In the genomic region with DNA sequence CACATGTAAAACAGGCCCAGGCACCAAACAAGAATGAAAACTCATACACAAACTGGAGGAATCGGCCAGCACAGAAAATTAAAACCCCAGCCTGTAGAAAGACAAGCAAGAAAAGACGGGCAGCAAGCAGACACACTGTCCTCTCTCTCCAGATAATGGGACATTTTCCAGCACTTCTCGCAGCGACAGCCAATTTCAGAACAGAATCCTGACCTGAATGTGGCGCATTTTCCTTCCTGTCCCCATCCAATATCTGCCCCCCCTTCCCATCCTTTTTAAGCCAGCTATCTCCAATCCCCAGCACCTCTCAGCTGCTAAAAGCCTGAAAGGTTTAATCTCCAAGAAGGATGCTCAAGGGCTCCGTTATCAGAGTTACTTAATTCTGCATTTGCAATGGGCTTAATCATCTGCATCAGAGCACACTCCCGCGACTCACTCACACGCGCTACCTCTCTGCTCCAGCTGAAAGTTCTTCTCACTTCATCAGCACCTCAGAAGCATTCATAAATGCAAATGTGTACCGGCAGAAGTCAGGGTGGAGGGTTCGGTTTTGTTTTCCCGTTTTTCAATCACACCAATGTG, we compare ENCODE assay signal across 16 cellular contexts. TPM values are rescaled to one million over a fixed set of nuclear protein-coding genes. Genes with fewer than 3 reads are reported as not detected.
A peak's percentile ranks its signal among the peaks of the same experiment; 100 is the strongest.
DNase-seq lines count a peak whose midpoint lies in the region; ATAC-seq and TF ChIP-seq lines count a peak whose summit lies in the region.
"Had no signal": no experiment of that assay in that cellular context is flagged by ENCODE, and none has a peak within 500 bp of the region (broad histone marks: within the 10 kb centered on the region; RNA-seq: fewer than 3 reads in every experiment).

No MANE protein-coding gene starts in this region.

- no peak overlapping the region for H4K8ac ChIP-seq in neuronal stem cell (ENCODE audit: low read depth, low read length)

- H4K20me1 ChIP-seq in GM23338 (replicated peaks; ENCODE audit: insufficient read depth) = no peaks in the 10 kb centered on the region

- peaks cover 0 to 21% of the 10 kb centered on the region in 2 donors for H3K9me3 ChIP-seq in neuronal stem cell (replicated peaks in 1 of 2; ENCODE audit: control insufficient read depth in 2 of 2, insufficient read depth in 1 of 2, low read depth in 1 of 2, low read length in 2 of 2)
- H3K9me3 ChIP-seq: colonic mucosa had no signal

- no CpG with 5 or more reads among the region's 13 CpGs for WGBS in neuronal stem cell (ENCODE audit: extremely low coverage in 2 of 2, insufficient read length in 2 of 2, insufficient replicate concordance in 1 of 2), 2 donors

- H3K4me3 ChIP-seq in GM23338 (no peak overlapping the region), neuronal stem cell (ENCODE audit: low read length in 2 of 2) (peak overlapping the region in 1 of 2 donors; percentile 3)
- H3K4me3 ChIP-seq: colonic mucosa had no signal

- CTCF ChIA-PET in WTC11 (lab: Charles Lee) = interaction anchor here (1.4 to 1.5 kb wide), 2 partner anchors 51 to 103 kb away, joined by 3 to 5 read pairs; a partner anchor contains a TSS

- no peak overlapping the region for H2AFZ ChIP-seq in GM23338
- no peak overlapping the region for H2AFZ ChIP-seq in neuronal stem cell (ENCODE audit: low read length)

- H3K36me3 ChIP-seq in GM23338 (ENCODE audit: insufficient read depth) (no peaks in the 10 kb centered on the region), neuronal stem cell (replicated peaks in 1 of 2; ENCODE audit: control insufficient read depth in 2 of 2, insufficient read depth in 2 of 2, low read length in 2 of 2) (peaks cover 0 to 10% of the 10 kb centered on the region in 2 donors)
- H3K36me3 ChIP-seq: colonic mucosa had no signal

- DNase-seq in GM23338 (ENCODE audit: low spot score) (no peak), WTC11 (ENCODE audit: low spot score) (no peak), glutamatergic neuron (no peak), neuronal stem cell (ENCODE audit: low spot score) (no peak), NCI-H510A treated with DMSO at 0.1 percent for 48 hours (lab: John Stamatoyannopoulos, UW) (no peak), KBM-7 (no peak)
- DNase-seq: activated CD8-positive, alpha-beta memory T cell treated with anti-CD3 and anti-CD28 coated beads, Interleukin-2, amount 50 U/mL, for 48 hours; activated gamma-delta T cell treated with Interleukin-2 at 50 U/mL for 16 hours; colonic mucosa; DMS79 treated with DMSO at 0.1 percent for 48 hours; HFFc6; mesenchymal stem cell; MM.1S; natural killer cell; NCI-H146 had no signal

- peak overlapping the region; percentile 4; the same call in 1 of the 2 replicates for H3K4me2 ChIP-seq in GM23338
- no peak overlapping the region for H3K4me2 ChIP-seq in neuronal stem cell (ENCODE audit: insufficient read depth, low read length, poor library complexity, severe bottlenecking)

- H3K4me1 Mint-ChIP-seq in GM23338 = peaks cover 49% of the 10 kb centered on the region
- H3K4me1 Mint-ChIP-seq in WTC11 = peaks cover 61% of the 10 kb centered on the region
- peaks cover 95% of the 10 kb centered on the region for H3K4me1 Mint-ChIP-seq in glutamatergic neuron (ENCODE audit: low read depth, unreplicated experiment)
- H3K4me1 Mint-ChIP-seq: natural killer cell had no signal

- in situ Hi-C loops in KBM-7 (cut with MboI; ENCODE audit: low pct_unique_long_range_greater_than_20kb, low sequenced_read_pairs) = no loop called here

- no peak overlapping the region for H2BK15ac ChIP-seq in neuronal stem cell (ENCODE audit: low read length)

- H3K4ac ChIP-seq in neuronal stem cell (ENCODE audit: low read length) = no peak overlapping the region

- no peak overlapping the region for H2BK120ac ChIP-seq in neuronal stem cell (ENCODE audit: low read depth, low read length)

- no peak overlapping the region for H3K18ac ChIP-seq in neuronal stem cell (ENCODE audit: low read length)

- H3K9ac ChIP-seq in neuronal stem cell (ENCODE audit: low read depth, low read length, poor library complexity) = no peak overlapping the region

- H3K27me3 Mint-ChIP-seq in GM23338 (ENCODE audit: insufficient read depth, low read depth, poor library complexity) = peaks cover 7% of the 10 kb centered on the region
- H3K27me3 Mint-ChIP-seq in WTC11 (ENCODE audit: low read depth) = no peaks in the 10 kb centered on the region
- peaks cover 19% of the 10 kb centered on the region for H3K27me3 Mint-ChIP-seq in glutamatergic neuron (ENCODE audit: unreplicated experiment)

- H3K4me3 Mint-ChIP-seq in GM23338 = no peak overlapping the region
- no peak overlapping the region for H3K4me3 Mint-ChIP-seq in WTC11
- H3K4me3 Mint-ChIP-seq in glutamatergic neuron (ENCODE audit: unreplicated experiment) = peak overlapping the region; percentile 48
- H3K4me3 Mint-ChIP-seq: HFFc6, natural killer cell had no signal

- TF ChIP-seq CTCF in GM23338 (conservative IDR thresholded peaks at IDR 0.05; ENCODE audit: low read depth in 2 of 2) = no peak
- no peak for TF ChIP-seq CTCF in WTC11 (IDR thresholded peaks at IDR 0.05)
- TF ChIP-seq CTCF in glutamatergic neuron (IDR thresholded peaks at IDR 0.05; ENCODE audit: partially characterized antibody, unreplicated experiment) = no peak

- no peak overlapping the region for H3K27ac Mint-ChIP-seq in GM23338
- H3K27ac Mint-ChIP-seq in WTC11 = peak overlapping the region; percentile 60; the same call in 1 of the 2 replicates
- peak overlapping the region; percentile 92 for H3K27ac Mint-ChIP-seq in glutamatergic neuron (ENCODE audit: unreplicated experiment)
- H3K27ac Mint-ChIP-seq: HFFc6, natural killer cell had no signal

- H3K9me3 Mint-ChIP-seq in GM23338 = no peaks in the 10 kb centered on the region; the same call in 2 of the 3 replicates
- H3K9me3 Mint-ChIP-seq in WTC11 = no peaks in the 10 kb centered on the region
- peaks cover 18% of the 10 kb centered on the region for H3K9me3 Mint-ChIP-seq in glutamatergic neuron (ENCODE audit: unreplicated experiment)
- H3K9me3 Mint-ChIP-seq: HFFc6, natural killer cell had no signal

- no peak overlapping the region for H2BK12ac ChIP-seq in neuronal stem cell (ENCODE audit: low read length)

- H3K36me3 Mint-ChIP-seq in GM23338 (ENCODE audit: low read depth) (no peaks in the 10 kb centered on the region), WTC11 (no peaks in the 10 kb centered on the region), glutamatergic neuron (ENCODE audit: unreplicated experiment) (no peaks in the 10 kb centered on the region)
- H3K36me3 Mint-ChIP-seq: natural killer cell had no signal

- H3K79me2 ChIP-seq in GM23338 (replicated peaks; ENCODE audit: insufficient read depth) = no peaks in the 10 kb centered on the region

- H2BK5ac ChIP-seq in neuronal stem cell (ENCODE audit: low read length) = no peak overlapping the region

- no peak; the same call in 2 of the 3 replicates for ATAC-seq in GM23338
- no peak for ATAC-seq in WTC11
- no peak for ATAC-seq in GM21529 (IDR thresholded peaks at IDR 0.05; ENCODE audit: unreplicated experiment)
- ATAC-seq: natural killer cell had no signal

- H3K9me2 ChIP-seq in GM23338 (ENCODE audit: insufficient read depth) = peaks cover 13% of the 10 kb centered on the region; the same call in 1 of the 2 replicates

- no peak overlapping the region for H3K14ac ChIP-seq in neuronal stem cell (ENCODE audit: low read length)

- peaks cover 2% of the 10 kb centered on the region for H3K79me1 ChIP-seq in neuronal stem cell (ENCODE audit: low read depth, low read length)

- H3K27ac ChIP-seq in GM23338 (ENCODE audit: low read depth) (no peak overlapping the region), neuronal stem cell (replicated peaks; ENCODE audit: low read length) (peak overlapping the region; percentile 5)
- H3K27ac ChIP-seq: colonic mucosa had no signal

- POLR2A ChIA-PET in WTC11 (lab: Charles Lee) = no interaction called here

- H4K91ac ChIP-seq in neuronal stem cell (ENCODE audit: low read depth, low read length, poor library complexity) = no peak overlapping the region

- H3K27me3 ChIP-seq in GM23338 (ENCODE audit: insufficient read depth) (no peaks in the 10 kb centered on the region), neuronal stem cell (ENCODE audit: control insufficient read depth in 3 of 3, insufficient read depth in 3 of 3, low read depth in 1 of 3, low read length in 3 of 3) (no peaks in the 10 kb centered on the region)
- H3K27me3 ChIP-seq: colonic mucosa had no signal

- no peaks in the 10 kb centered on the region for H3F3A ChIP-seq in GM23338 (replicated peaks; ENCODE audit: low read depth)

- H2AK5ac ChIP-seq in neuronal stem cell (ENCODE audit: low read depth, low read length) = no peak overlapping the region

- no peak overlapping the region for H3K23ac ChIP-seq in neuronal stem cell (ENCODE audit: low read depth, low read length, poor library complexity)

- H3K4me1 ChIP-seq in GM23338 (ENCODE audit: insufficient read depth) = peaks cover 44% of the 10 kb centered on the region
- H3K4me1 ChIP-seq in neuronal stem cell (ENCODE audit: control insufficient read depth in 2 of 2, insufficient read depth in 1 of 2, low read depth in 1 of 2, low read length in 2 of 2) = peaks cover 21 to 58% of the 10 kb centered on the region in 2 donors
- H3K4me1 ChIP-seq: colonic mucosa had no signal

TF ChIP-seq in GM23338, 12 proteins besides CTCF, POLR2A, EP300 and RAD21 (continues in another document):
- TF ChIP-seq POLR2AphosphoS5 (IDR thresholded peaks at IDR 0.05; ENCODE audit: low read depth) = no peak

TF ChIP-seq in WTC11, 78 proteins besides CTCF, POLR2A, EP300 and RAD21 (continues in another document):
- TF ChIP-seq, protein P1, sequence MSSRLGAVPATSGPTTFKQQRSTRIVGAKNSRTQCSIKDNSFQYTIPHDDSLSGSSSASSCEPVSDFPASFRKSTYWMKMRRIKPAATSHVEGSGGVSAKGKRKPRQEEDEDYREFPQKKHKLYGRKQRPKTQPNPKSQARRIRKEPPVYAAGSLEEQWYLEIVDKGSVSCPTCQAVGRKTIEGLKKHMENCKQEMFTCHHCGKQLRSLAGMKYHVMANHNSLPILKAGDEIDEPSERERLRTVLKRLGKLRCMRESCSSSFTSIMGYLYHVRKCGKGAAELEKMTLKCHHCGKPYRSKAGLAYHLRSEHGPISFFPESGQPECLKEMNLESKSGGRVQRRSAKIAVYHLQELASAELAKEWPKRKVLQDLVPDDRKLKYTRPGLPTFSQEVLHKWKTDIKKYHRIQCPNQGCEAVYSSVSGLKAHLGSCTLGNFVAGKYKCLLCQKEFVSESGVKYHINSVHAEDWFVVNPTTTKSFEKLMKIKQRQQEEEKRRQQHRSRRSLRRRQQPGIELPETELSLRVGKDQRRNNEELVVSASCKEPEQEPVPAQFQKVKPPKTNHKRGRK (CRISPR knock-in tag; IDR thresholded peaks at IDR 0.05; ENCODE audit: borderline replicate concordance) = no peak

RNA-seq across cellular contexts. Expression of a gene that starts 50.5 kb away (rescaled TPM):
- 8.6 and 9.4 TPM in 2 replicates for total RNA-seq in GM23338 (2014; rRNA removed; shearing (Covaris generic))
- 6.4 and 7.5 TPM in 2 replicates for polyA plus RNA-seq in GM23338 (2016; fragmentation: Nextera tagmentation; extraction: Ambion mirVana)
- total RNA-seq in WTC11 (2021) = 11.8 to 17.9 TPM (median 12.1 TPM) in 3 replicates
- 197 TPM for total RNA-seq in glutamatergic neuron (ENCODE audit: unreplicated experiment)
- 11.8 TPM for polyA plus RNA-seq in neuronal stem cell (2013, experiment 1 of 2)
- polyA plus RNA-seq in neuronal stem cell (2013, experiment 2 of 2) = 11.9 TPM

Comparison
In these comparisons a context has a peak if more than half of its experiments do, and no peak if none do; other contexts are left out.
1. RNA of a gene that starts 50.5 kb away (total RNA-seq): 197 TPM in glutamatergic neuron (single experiment); 11.8 to 17.9 TPM in WTC11 and 8.6 to 9.4 TPM in GM23338; every median in the first group is over 10 times any median in the second.